Comparison of ENCODE assay signal across 8 cellular contexts in the genomic region with DNA sequence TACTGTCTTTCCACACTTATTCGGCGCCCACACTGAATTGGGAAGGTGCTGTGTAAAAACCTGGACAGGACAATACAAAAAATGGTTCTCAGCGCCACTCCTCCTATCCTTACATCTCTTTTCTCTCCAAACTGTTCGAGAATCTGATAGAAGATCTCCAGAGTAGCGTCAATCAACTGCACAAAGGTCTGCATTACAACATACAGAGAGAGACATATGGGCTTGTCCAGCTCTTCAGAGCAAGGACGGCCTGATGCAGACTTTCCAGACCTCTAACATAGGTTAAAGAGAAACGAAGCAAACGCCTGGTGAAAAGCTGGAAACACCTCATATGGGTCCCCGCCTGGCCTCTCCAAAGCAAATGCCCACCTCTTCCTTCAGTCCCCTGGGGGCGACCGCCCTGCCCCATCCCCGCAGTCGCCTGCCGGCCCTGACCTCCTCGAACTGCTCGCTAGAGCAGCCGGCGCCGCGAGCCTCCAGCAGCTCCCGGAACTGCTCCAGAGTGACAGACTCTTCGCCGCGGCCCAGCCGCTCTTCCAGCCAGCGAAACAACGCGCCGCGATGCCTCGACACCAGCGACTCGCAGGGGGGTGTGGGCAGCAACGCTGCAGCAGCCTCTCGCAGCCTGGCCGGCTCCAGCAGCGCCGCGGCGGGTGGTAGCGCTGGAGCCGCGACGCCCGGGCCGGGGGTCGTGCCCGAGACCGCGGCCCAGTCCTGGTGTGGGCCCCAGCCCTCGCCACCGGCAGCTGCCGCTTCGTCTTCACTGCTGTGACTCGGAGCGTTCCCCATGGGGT. TPM values are rescaled to one million over a fixed set of nuclear protein-coding genes. Genes with fewer than 3 reads are reported as not detected.
DNase-seq lines count a peak whose midpoint lies in the region; ATAC-seq and TF ChIP-seq lines count a peak whose summit lies in the region.

No MANE protein-coding gene starts in this region.

- H3K9me3 Mint-ChIP-seq in activated CD4-positive, alpha-beta memory T cell treated with anti-CD3 and anti-CD28 coated beads for 36 hours, result no peaks in the 10 kb centered on the region
- H3K9me3 Mint-ChIP-seq in nephron progenitor cell (no peaks in the 10 kb centered on the region), type B pancreatic cell (no peaks in the 10 kb centered on the region)

- peaks cover 1% of the 10 kb centered on the region for H3K36me3 Mint-ChIP-seq in activated CD4-positive, alpha-beta memory T cell treated with anti-CD3 and anti-CD28 coated beads for 36 hours
- H3K36me3 Mint-ChIP-seq in nephron progenitor cell (ENCODE audit: low read depth) (no peaks in the 10 kb centered on the region), type B pancreatic cell (no peaks in the 10 kb centered on the region)

- TF ChIP-seq CTCF in BE2C (IDR thresholded peaks at IDR 0.05; ENCODE audit: low read depth, low read length), result no peak
- TF ChIP-seq CTCF in nephron progenitor cell (IDR thresholded peaks at IDR 0.05), result no peak
- TF ChIP-seq CTCF in type B pancreatic cell (conservative IDR thresholded peaks at IDR 0.05), result no peak

- H3K9me3 ChIP-seq in BE2C (no peaks in the 10 kb centered on the region), esophagus (ENCODE audit: control insufficient read depth in 2 of 2, insufficient read depth in 1 of 2, low read depth in 1 of 2, low read length in 1 of 2) (no peaks in the 10 kb centered on the region)

- peak overlapping the region; percentile 98 to 100 for H3K27ac ChIP-seq in esophagus (ENCODE audit: low read depth in 2 of 2, low read length in 1 of 2)

- intact Hi-C loops in activated CD4-positive, alpha-beta memory T cell treated with anti-CD3 and anti-CD28 coated beads for 36 hours (cut with micrococcal nuclease), result loop anchor here (2.0 to 10.0 kb wide), 4 partner anchors 228 to 802 kb away; a partner anchor contains a TSS

- POLR2A ChIA-PET in activated CD4-positive, alpha-beta memory T cell treated with anti-CD3 and anti-CD28 coated beads for 36 hours (lab: Charles Lee), result interaction anchor here (1.3 to 3.7 kb wide), 9 partner anchors 14 to 1806 kb away, joined by 3 to 27 read pairs (median 12); a partner anchor contains a TSS

- 2 to 3% methylated on average over 56 of the region's 56 CpGs for WGBS in esophagus, 2 donors

- peaks cover 52% of the 10 kb centered on the region for H3K4me1 Mint-ChIP-seq in activated CD4-positive, alpha-beta memory T cell treated with anti-CD3 and anti-CD28 coated beads for 36 hours (ENCODE audit: low read depth)
- peaks cover 29% of the 10 kb centered on the region for H3K4me1 Mint-ChIP-seq in nephron progenitor cell
- H3K4me1 Mint-ChIP-seq in type B pancreatic cell (ENCODE audit: unreplicated experiment), result peaks cover 35% of the 10 kb centered on the region

- peak; percentile 24 for ATAC-seq in GM19395 (IDR thresholded peaks at IDR 0.05; ENCODE audit: unreplicated experiment)
- ATAC-seq in HG03571 (IDR thresholded peaks at IDR 0.05; ENCODE audit: unreplicated experiment), result peak; percentile 14

- H3K4me3 Mint-ChIP-seq in activated CD4-positive, alpha-beta memory T cell treated with anti-CD3 and anti-CD28 coated beads for 36 hours, result peak overlapping the region; percentile 96
- H3K4me3 Mint-ChIP-seq in nephron progenitor cell (peak overlapping the region; percentile 99), type B pancreatic cell (peak overlapping the region; percentile 100)

- H3K27me3 ChIP-seq in BE2C (no peaks in the 10 kb centered on the region), esophagus (ENCODE audit: control insufficient read depth in 1 of 2, insufficient read depth in 2 of 2, low read length in 2 of 2) (no peaks in the 10 kb centered on the region)

- CTCF ChIA-PET in activated CD4-positive, alpha-beta memory T cell treated with anti-CD3 and anti-CD28 coated beads for 36 hours (lab: Charles Lee), result interaction anchor here (1.0 to 1.8 kb wide), 2 partner anchors 58 to 228 kb away, joined by 4 read pairs; no protein-coding TSS in a partner anchor

- H3K4me3 ChIP-seq in BE2C (ENCODE audit: low read depth, low read length), result peak overlapping the region; percentile 82
- peak overlapping the region; percentile 98 for H3K4me3 ChIP-seq in esophagus (ENCODE audit: low read depth in 1 of 2, low read length in 2 of 2)

- H3K4me1 ChIP-seq in BE2C (no peaks in the 10 kb centered on the region), esophagus (ENCODE audit: control insufficient read depth in 2 of 2, insufficient read depth in 2 of 2, low read length in 1 of 2) (no peaks in the 10 kb centered on the region)

- no peaks in the 10 kb centered on the region for H3K36me3 ChIP-seq in BE2C
- H3K36me3 ChIP-seq in esophagus (ENCODE audit: control insufficient read depth in 2 of 2, insufficient read depth in 2 of 2, low read length in 1 of 2), result no peaks in the 10 kb centered on the region

- H3K27me3 Mint-ChIP-seq in activated CD4-positive, alpha-beta memory T cell treated with anti-CD3 and anti-CD28 coated beads for 36 hours, result no peaks in the 10 kb centered on the region
- H3K27me3 Mint-ChIP-seq in nephron progenitor cell (ENCODE audit: low read depth, poor library complexity), result peaks cover 3% of the 10 kb centered on the region
- no peaks in the 10 kb centered on the region for H3K27me3 Mint-ChIP-seq in type B pancreatic cell

- peak overlapping the region; percentile 46 for H3K27ac Mint-ChIP-seq in activated CD4-positive, alpha-beta memory T cell treated with anti-CD3 and anti-CD28 coated beads for 36 hours
- H3K27ac Mint-ChIP-seq in nephron progenitor cell, result peak overlapping the region; percentile 19
- H3K27ac Mint-ChIP-seq in type B pancreatic cell, result peak overlapping the region; percentile 90

- peak; percentile 20 for DNase-seq in BE2C
- DNase-seq in activated CD4-positive, alpha-beta memory T cell treated with anti-CD3 and anti-CD28 coated beads for 36 hours, result peak; percentile 53
- peak; percentile 65 for DNase-seq in nephron progenitor cell
- no peak for DNase-seq in type B pancreatic cell (ENCODE audit: extremely low spot score, unreplicated experiment)
- no peak for DNase-seq in Ammon's horn (ENCODE audit: low spot score)

RNA-seq across cellular contexts. Expression of a gene that starts 0.5 kb away (rescaled TPM):
- 27.8 TPM for polyA plus RNA-seq in BE2C (2012; ENCODE audit: insufficient read depth, insufficient read length, low read depth)
- 10 to 100 TPM; 31.5 to 33.4 TPM for total RNA-seq in activated CD4-positive, alpha-beta memory T cell treated with anti-CD3 and anti-CD28 coated beads for 36 hours
- polyA plus RNA-seq in esophagus, result 10 to 100 TPM; 11.3 to 18.3 TPM
- 34.9 and 35.0 TPM in 2 replicates for total RNA-seq in type B pancreatic cell (ENCODE audit: low replicate concordance)

RNA-seq across cellular contexts. Expression of a gene that starts 0.7 kb away (rescaled TPM):
- 27.1 TPM for polyA plus RNA-seq in BE2C (2012; ENCODE audit: insufficient read depth, insufficient read length, low read depth)
- total RNA-seq in activated CD4-positive, alpha-beta memory T cell treated with anti-CD3 and anti-CD28 coated beads for 36 hours, result 1 to 10 TPM; 6.5 to 7.1 TPM
- polyA plus RNA-seq in esophagus, result 10 to 100 TPM; 11.0 to 11.5 TPM
- 12.3 and 15.0 TPM in 2 replicates for total RNA-seq in type B pancreatic cell (ENCODE audit: low replicate concordance)

Comparison
In these comparisons a context has a peak if more than half of its experiments do, and no peak if none do; other contexts are left out.
1. DNase-seq: peak in BE2C (single experiment), activated CD4-positive, alpha-beta memory T cell treated with anti-CD3 and anti-CD28 coated beads for 36 hours (single experiment) and nephron progenitor cell (single experiment); none in type B pancreatic cell (single experiment) and Ammon's horn (single experiment).
2. H3K27ac Mint-ChIP-seq: peak in every context shown above with its lines; median percentile 90 in type B pancreatic cell; 46 in activated CD4-positive, alpha-beta memory T cell treated with anti-CD3 and anti-CD28 coated beads for 36 hours; 19 in nephron progenitor cell.
3. Peak in every context shown above with its lines, with median percentiles within 50 percentile points of each other: H3K4me3 Mint-ChIP-seq.